ENCODE assay signal across 8 cellular contexts in the genomic region with DNA sequence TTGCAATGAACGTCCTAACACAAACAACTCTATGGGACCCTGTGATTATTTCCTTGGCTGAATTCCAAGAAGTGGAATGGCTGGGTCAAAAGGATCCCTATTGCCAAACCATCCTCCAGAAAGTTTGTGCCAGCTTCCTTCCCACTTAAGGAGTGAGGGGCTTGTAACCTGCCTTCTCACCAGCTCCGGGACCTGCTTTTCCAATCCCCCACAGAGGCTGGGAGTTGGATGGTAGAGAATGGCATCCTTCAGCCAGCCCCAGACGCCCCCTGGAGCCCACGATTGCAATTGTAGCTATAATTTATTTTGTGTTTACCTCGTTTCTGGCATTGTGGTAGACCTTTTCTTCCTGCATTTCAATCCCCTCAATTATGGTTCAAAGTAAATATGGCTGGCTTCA. TPM values are rescaled to one million over a fixed set of nuclear protein-coding genes. Genes with fewer than 3 reads are reported as not detected.
DNase-seq lines count a peak whose midpoint lies in the region; ATAC-seq, FAIRE-seq and TF ChIP-seq lines count a peak whose summit lies in the region.

No MANE protein-coding gene starts in this region.

- no peak overlapping the region for H3K4me3 Mint-ChIP-seq in activated T-cell treated with anti-CD3 and anti-CD28 coated beads, Interleukin-2, amount 50 U/mL, for 24 hours

- H3K36me3 Mint-ChIP-seq in activated T-cell treated with anti-CD3 and anti-CD28 coated beads, Interleukin-2, amount 50 U/mL, for 24 hours (ENCODE audit: low read depth): no peaks in the 10 kb centered on the region

- H3K27ac Mint-ChIP-seq in activated T-cell treated with anti-CD3 and anti-CD28 coated beads, Interleukin-2, amount 50 U/mL, for 24 hours: no peak overlapping the region

- no peaks in the 10 kb centered on the region for H3K4me1 Mint-ChIP-seq in activated T-cell treated with anti-CD3 and anti-CD28 coated beads, Interleukin-2, amount 50 U/mL, for 24 hours (ENCODE audit: low read depth)

- H3K9me3 Mint-ChIP-seq in activated T-cell treated with anti-CD3 and anti-CD28 coated beads, Interleukin-2, amount 50 U/mL, for 24 hours: no peaks in the 10 kb centered on the region

- peaks cover 63% of the 10 kb centered on the region for H3K27me3 Mint-ChIP-seq in activated T-cell treated with anti-CD3 and anti-CD28 coated beads, Interleukin-2, amount 50 U/mL, for 24 hours

- peak; percentile 49 for DNase-seq in AG20443 (ENCODE audit: low spot score)
- no peak for DNase-seq in GM18507 (ENCODE audit: extremely low spot score, insufficient read length, low read depth)
- peak; percentile 53 for DNase-seq in OCI-M2 (lab: John Stamatoyannopoulos, UW; ENCODE audit: unreplicated experiment)
- peak; percentile 36 for DNase-seq in germinal center (ENCODE audit: low spot score)
- DNase-seq in GM12892 (ENCODE audit: insufficient read length): no peak
- no peak for DNase-seq in activated T-cell treated with anti-CD3 and anti-CD28 coated beads, Interleukin-2, amount 50 U/mL, for 24 hours
- no peak for DNase-seq in T-helper 2 cell

- ATAC-seq in HG03280 (IDR thresholded peaks at IDR 0.05; ENCODE audit: unreplicated experiment): no peak

- FAIRE-seq in GM18507 (lab: Jason Lieb, UNC) (peak; percentile 35), GM12892 (lab: Jason Lieb, UNC) (no peak)

- no peak for TF ChIP-seq POLR2A in GM12892 (IDR thresholded peaks at IDR 0.05; ENCODE audit: low read depth, low read length)

RNA-seq across cellular contexts. Expression of gene ZDHHC22, which starts 9.7 kb away (rescaled TPM):
- polyA plus RNA-seq in GM12892 (2012; ENCODE audit: missing spikeins): not detected

RNA-seq across cellular contexts. Expression of gene TMEM63C, which starts 30.4 kb away (rescaled TPM):
- polyA plus RNA-seq in GM12892 (2012; ENCODE audit: missing spikeins): 0.08 TPM

RNA-seq across cellular contexts. Expression of gene CIPC, which starts 53.2 kb away (rescaled TPM):
- polyA plus RNA-seq in GM12892 (2012; ENCODE audit: missing spikeins): 11.6 TPM

Comparison
In these comparisons a context has a peak if more than half of its experiments do, and no peak if none do; other contexts are left out.
1. DNase-seq: peak in AG20443 (single experiment), OCI-M2 (single experiment) and germinal center (single experiment); none in GM18507 (single experiment), GM12892 (single experiment), activated T-cell treated with anti-CD3 and anti-CD28 coated beads, Interleukin-2, amount 50 U/mL, for 24 hours (single experiment) and T-helper 2 cell (0 of 5).